ENCODE assay signal across 1 cellular context in genomic region chr7:23597064-23597907, GRCh38.
TF ChIP-seq lines count a peak whose summit lies in the region.

CCDC126 (plus strand) TSS chr7:23597382; CDS start chr7:23611316, 13,934 bp downstream.

TF ChIP-seq in HepG2, 621 proteins besides CTCF, POLR2A, EP300 and RAD21 (continued from another document and continues in another):
- TF ChIP-seq CSRNP1 (CRISPR knock-in tag; IDR thresholded peaks at IDR 0.05) (peak; percentile 89), PHF20 (CRISPR knock-in tag; IDR thresholded peaks at IDR 0.05) (peak; percentile 53; the same call in 1 of the 2 replicates), ZNF121 (CRISPR knock-in tag; IDR thresholded peaks at IDR 0.05) (peak; percentile 21; the same call in 1 of the 2 replicates), RXRB (CRISPR knock-in tag; IDR thresholded peaks at IDR 0.05; ENCODE audit: borderline replicate concordance) (peak; percentile 63), NCOA1 (CRISPR knock-in tag; IDR thresholded peaks at IDR 0.05) (peak; percentile 73; the same call in 1 of the 2 replicates), FOXA1 (IDR thresholded peaks at IDR 0.05) (no peak), FOXA1 (CRISPR knock-in tag; IDR thresholded peaks at IDR 0.05) (0 out of 2 replicates have a peak, but pooled peaks have one; percentile 18), CHD2 (IDR thresholded peaks at IDR 0.05; ENCODE audit: low read depth, low read length) (peak; percentile 8; the same call in 1 of the 2 replicates), ERF (CRISPR knock-in tag; IDR thresholded peaks at IDR 0.05) (peak; percentile 91), HOMEZ (CRISPR knock-in tag; IDR thresholded peaks at IDR 0.05; ENCODE audit: low read depth) (peak; percentile 50; the same call in 1 of the 2 replicates), BRD4 (CRISPR knock-in tag; IDR thresholded peaks at IDR 0.05) (no peak; the same call in 1 of the 2 replicates), RFX1 (IDR thresholded peaks at IDR 0.05) (no peak), ZBTB43 (CRISPR knock-in tag; conservative IDR thresholded peaks at IDR 0.05) (peak; percentile 29), LCORL (IDR thresholded peaks at IDR 0.05) (no peak), LCORL (CRISPR knock-in tag; IDR thresholded peaks at IDR 0.05) (peak; percentile 85), ZNF18 (CRISPR knock-in tag; IDR thresholded peaks at IDR 0.05; ENCODE audit: insufficient replicate concordance) (no peak), PITX1 (CRISPR knock-in tag; IDR thresholded peaks at IDR 0.05) (peak; percentile 72), ZNF326 (CRISPR knock-in tag; IDR thresholded peaks at IDR 0.05; ENCODE audit: borderline replicate concordance) (no peak), CHCHD3 (CRISPR knock-in tag; IDR thresholded peaks at IDR 0.05) (no peak), ZSCAN9 (CRISPR knock-in tag; IDR thresholded peaks at IDR 0.05; ENCODE audit: borderline replicate concordance) (peak; percentile 82), ZKSCAN8 (CRISPR knock-in tag; IDR thresholded peaks at IDR 0.05; ENCODE audit: borderline replicate concordance) (no peak; the same call in 1 of the 2 replicates), CC2D1A (CRISPR knock-in tag; IDR thresholded peaks at IDR 0.05) (no peak), ZMYM4 (CRISPR knock-in tag; IDR thresholded peaks at IDR 0.05) (peak; percentile 91), ZNF598 (CRISPR knock-in tag; IDR thresholded peaks at IDR 0.05; ENCODE audit: borderline replicate concordance) (peak; percentile 29; the same call in 1 of the 2 replicates), CBFB (CRISPR knock-in tag; IDR thresholded peaks at IDR 0.05) (peak; percentile 70; the same call in 1 of the 2 replicates), FOXO1 (CRISPR knock-in tag; IDR thresholded peaks at IDR 0.05) (no peak; the same call in 1 of the 2 replicates), TGIF2 (CRISPR knock-in tag; IDR thresholded peaks at IDR 0.05) (peak; percentile 72), ZNF3 (CRISPR knock-in tag; IDR thresholded peaks at IDR 0.05) (no peak), ZNF180 (CRISPR knock-in tag; IDR thresholded peaks at IDR 0.05; ENCODE audit: borderline replicate concordance, low read depth) (no peak), KDM6A (CRISPR knock-in tag; IDR thresholded peaks at IDR 0.05; ENCODE audit: low read depth) (no peak), ZNF232 (CRISPR knock-in tag; IDR thresholded peaks at IDR 0.05; ENCODE audit: borderline replicate concordance) (0 out of 2 replicates have a peak, but pooled peaks have one; percentile 2), CSRNP2 (CRISPR knock-in tag; conservative IDR thresholded peaks at IDR 0.05; ENCODE audit: low read depth) (no peak), ZNF281 (CRISPR knock-in tag; IDR thresholded peaks at IDR 0.05; ENCODE audit: borderline replicate concordance) (0 out of 2 replicates have a peak, but pooled peaks have one; percentile 15), RARA (CRISPR knock-in tag; IDR thresholded peaks at IDR 0.05) (peak; percentile 34; the same call in 1 of the 2 replicates), CEBPB (IDR thresholded peaks at IDR 0.05; ENCODE audit: borderline replicate concordance, low read depth, low read length) (no peak), HMGXB4 (CRISPR knock-in tag; IDR thresholded peaks at IDR 0.05; ENCODE audit: borderline replicate concordance in 1 of 2, low read depth in 1 of 2) (peak; percentile 47 to 73; a peak in 3 of 4 replicates), TBL1XR1 (IDR thresholded peaks at IDR 0.05; ENCODE audit: borderline replicate concordance, low read length, partially characterized antibody) (no peak), HNRNPLL (IDR thresholded peaks at IDR 0.05; ENCODE audit: low read depth, low read length, poor library complexity, severe bottlenecking) (peak; percentile 80), HOXA5 (CRISPR knock-in tag; IDR thresholded peaks at IDR 0.05) (peak; percentile 67), ZXDC (CRISPR knock-in tag; IDR thresholded peaks at IDR 0.05) (no peak; the same call in 1 of the 2 replicates), SOX6 (IDR thresholded peaks at IDR 0.05) (no peak), SOX6 (CRISPR knock-in tag; IDR thresholded peaks at IDR 0.05) (peak; percentile 67), ATRX (CRISPR knock-in tag; IDR thresholded peaks at IDR 0.05; ENCODE audit: borderline replicate concordance) (no peak), DNMT1 (CRISPR knock-in tag; IDR thresholded peaks at IDR 0.05) (no peak; the same call in 1 of the 2 replicates), ZNF274 (CRISPR knock-in tag; IDR thresholded peaks at IDR 0.05) (peak; percentile 44; the same call in 1 of the 2 replicates), ZNF570 (CRISPR knock-in tag; IDR thresholded peaks at IDR 0.05; ENCODE audit: borderline replicate concordance) (peak; percentile 31; the same call in 1 of the 2 replicates), LRRFIP1 (CRISPR knock-in tag; conservative IDR thresholded peaks at IDR 0.05) (no peak), TEAD3 (CRISPR knock-in tag; optimal IDR thresholded peaks at IDR 0.05; ENCODE audit: borderline replicate concordance) (peak; percentile 68)
